9 cellular contexts compared by ENCODE assay signal in the genomic region with DNA sequence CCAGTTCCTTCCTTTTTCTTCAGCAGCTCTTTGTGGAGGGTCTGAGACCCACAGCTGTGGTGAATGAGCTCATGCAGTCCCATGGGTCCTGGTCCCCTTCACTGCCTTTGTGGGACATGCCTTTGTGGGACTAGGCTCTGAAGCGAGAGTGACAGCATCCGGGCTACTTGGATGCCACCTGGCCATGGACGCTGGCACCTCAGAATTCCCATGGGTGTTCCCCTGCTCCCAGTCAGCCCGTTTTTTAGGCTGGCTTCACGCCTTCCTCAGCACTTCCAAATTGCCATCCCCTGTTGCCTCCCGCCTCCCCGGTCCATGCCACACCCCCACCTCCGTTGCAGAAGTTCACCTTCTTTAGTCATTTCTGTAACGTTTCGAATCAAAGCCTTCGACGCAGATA. TPM values are rescaled to one million over a fixed set of nuclear protein-coding genes. Genes with fewer than 3 reads are reported as not detected.
A peak's percentile ranks its signal among the peaks of the same experiment; 100 is the strongest.
DNase-seq lines count a peak whose midpoint lies in the region; ATAC-seq, FAIRE-seq and TF ChIP-seq lines count a peak whose summit lies in the region.
"Had no signal": no experiment of that assay in that cellular context is flagged by ENCODE, and none has a peak within 500 bp of the region (broad histone marks: within the 10 kb centered on the region; RNA-seq: fewer than 3 reads in every experiment).

No MANE protein-coding gene starts in this region.

- no peaks in the 10 kb centered on the region for H3K9me3 ChIP-seq in GM12878 (replicated peaks; ENCODE audit: control insufficient read depth, insufficient read depth, low read length)

- 6% methylated on average over 12 of the region's 12 CpGs for WGBS in GM12878 (ENCODE audit: insufficient coverage, insufficient replicate concordance, low lambda C conversion rate, missing lambda C conversion rate)

- POLR2A ChIA-PET in GM12878 (lab: Charles Lee), result no interaction called here

- no peak for TF ChIP-seq POLR2A in GM12878 (IDR thresholded peaks at IDR 0.05; ENCODE audit: low read depth, low read length)

- peak overlapping the region; percentile 80 for H3K4me2 ChIP-seq in GM12878 (ENCODE audit: control insufficient read depth, insufficient read depth)

- H3K4me3 Mint-ChIP-seq in activated CD8-positive, alpha-beta memory T cell treated with anti-CD3 and anti-CD28 coated beads, Interleukin-2, amount 10 ng/mL, durations not matched to agents 7 days and 5 days, result peak overlapping the region; percentile 70
- H3K4me3 Mint-ChIP-seq in stimulated activated effector memory CD8-positive, alpha-beta T cell treated with anti-CD3 and anti-CD28 coated beads, Interleukin-12 subunit alpha, Interleukin-12 subunit beta, amount 100 ng/mL, for 72 hours, result peak overlapping the region; percentile 78
- H3K4me3 Mint-ChIP-seq: brain had no signal

- BruUV-seq in GM12878 (replicated peaks; lab: Mats Ljungman, UMichigan), result no TSS peak

- peak overlapping the region; percentile 19; the same call in 1 of the 2 replicates for H3K9ac ChIP-seq in GM12878 (ENCODE audit: control insufficient read depth, insufficient read depth, low read length)

- no peaks in the 10 kb centered on the region for H3K9me3 Mint-ChIP-seq in activated CD8-positive, alpha-beta memory T cell treated with anti-CD3 and anti-CD28 coated beads, Interleukin-2, amount 10 ng/mL, durations not matched to agents 7 days and 5 days (ENCODE audit: low read depth)
- H3K9me3 Mint-ChIP-seq in stimulated activated effector memory CD8-positive, alpha-beta T cell treated with anti-CD3 and anti-CD28 coated beads, Interleukin-12 subunit alpha, Interleukin-12 subunit beta, amount 100 ng/mL, for 72 hours, result no peaks in the 10 kb centered on the region
- H3K9me3 Mint-ChIP-seq: brain had no signal

- peaks cover 5% of the 10 kb centered on the region for H3K36me3 Mint-ChIP-seq in activated CD8-positive, alpha-beta memory T cell treated with anti-CD3 and anti-CD28 coated beads, Interleukin-2, amount 10 ng/mL, durations not matched to agents 7 days and 5 days
- H3K36me3 Mint-ChIP-seq in stimulated activated effector memory CD8-positive, alpha-beta T cell treated with anti-CD3 and anti-CD28 coated beads, Interleukin-12 subunit alpha, Interleukin-12 subunit beta, amount 100 ng/mL, for 72 hours, result peaks cover 12% of the 10 kb centered on the region

- no peak for FAIRE-seq in GM12878 (lab: Jason Lieb, UNC)

- in situ Hi-C loops in GM12878 (cut with MboI), result no loop called here
- in situ Hi-C loops in GM13977 (cut with MboI; ENCODE audit: low pct_unique_long_range_greater_than_20kb, low sequenced_read_pairs, unreplicated experiment), result no loop called here

- no peaks in the 10 kb centered on the region for H3K27me3 Mint-ChIP-seq in activated CD8-positive, alpha-beta memory T cell treated with anti-CD3 and anti-CD28 coated beads, Interleukin-2, amount 10 ng/mL, durations not matched to agents 7 days and 5 days

- TF ChIP-seq RAD21 in GM12878 (IDR thresholded peaks at IDR 0.05; ENCODE audit: insufficient read depth, low read depth, low read length), result no peak

- peak overlapping the region; percentile 70 for H2AFZ ChIP-seq in GM12878 (ENCODE audit: control insufficient read depth, low read depth, low read length)

- peak; percentile 9 for ATAC-seq in activated CD8-positive, alpha-beta memory T cell treated with anti-CD3 and anti-CD28 coated beads, Interleukin-2, amount 10 ng/mL, durations not matched to agents 7 days and 5 days
- ATAC-seq in HG03064 (IDR thresholded peaks at IDR 0.05; ENCODE audit: low read depth, unreplicated experiment), result peak; percentile 36
- ATAC-seq in GM12878, result no peak
- ATAC-seq in stimulated activated effector memory CD8-positive, alpha-beta T cell treated with anti-CD3 and anti-CD28 coated beads, Interleukin-12 subunit alpha, Interleukin-12 subunit beta, amount 100 ng/mL, for 72 hours, result peak; percentile 56

- intact Hi-C loops in GM12878 (cut with micrococcal nuclease; ENCODE audit: unreplicated experiment), result no loop called here

- peak overlapping the region; percentile 71 for H3K27ac ChIP-seq in GM12878 (ENCODE audit: control insufficient read depth, insufficient read depth)

- H3K4me1 ChIP-seq in GM12878 (ENCODE audit: control insufficient read depth, insufficient read depth, low read length), result peaks cover 16% of the 10 kb centered on the region

- peaks cover 36% of the 10 kb centered on the region for H3K4me1 Mint-ChIP-seq in activated CD8-positive, alpha-beta memory T cell treated with anti-CD3 and anti-CD28 coated beads, Interleukin-2, amount 10 ng/mL, durations not matched to agents 7 days and 5 days
- peaks cover 28% of the 10 kb centered on the region for H3K4me1 Mint-ChIP-seq in stimulated activated effector memory CD8-positive, alpha-beta T cell treated with anti-CD3 and anti-CD28 coated beads, Interleukin-12 subunit alpha, Interleukin-12 subunit beta, amount 100 ng/mL, for 72 hours

- H3K79me2 ChIP-seq in GM12878 (ENCODE audit: control insufficient read depth, insufficient read depth, low read length), result no peaks in the 10 kb centered on the region

- no peak for TF ChIP-seq EP300 in GM12878 (IDR thresholded peaks at IDR 0.05; ENCODE audit: borderline replicate concordance in 1 of 2, control insufficient read depth in 1 of 2, low read depth in 2 of 2, low read length in 2 of 2)

- TF ChIP-seq CTCF in GM12878 (IDR thresholded peaks at IDR 0.05 in 2 of 3, conservative IDR thresholded peaks at IDR 0.05 in 1 of 3; ENCODE audit: control insufficient read depth in 2 of 3, extremely low read depth in 1 of 3, insufficient read depth in 1 of 3, low read depth in 3 of 3, low read length in 3 of 3) (no peak), GM13977 (IDR thresholded peaks at IDR 0.05; ENCODE audit: extremely low read depth, insufficient read depth, missing control alignments) (no peak)

- SMC1A ChIA-PET in GM12878 (lab: Charles Lee; ENCODE audit: uncharacterized antibody, unreplicated experiment), result no interaction called here

- H3K4me3 ChIP-seq in GM12878, result peak overlapping the region; percentile 31; the same call in 1 of the 2 replicates

- H3K27ac Mint-ChIP-seq in activated CD8-positive, alpha-beta memory T cell treated with anti-CD3 and anti-CD28 coated beads, Interleukin-2, amount 10 ng/mL, durations not matched to agents 7 days and 5 days, result peak overlapping the region; percentile 93
- H3K27ac Mint-ChIP-seq in stimulated activated effector memory CD8-positive, alpha-beta T cell treated with anti-CD3 and anti-CD28 coated beads, Interleukin-12 subunit alpha, Interleukin-12 subunit beta, amount 100 ng/mL, for 72 hours, result peak overlapping the region; percentile 94

- H3K27me3 ChIP-seq in GM12878 (replicated peaks in 1 of 2; ENCODE audit: control insufficient read depth in 2 of 2, insufficient read depth in 2 of 2, low read length in 1 of 2), result no peaks in the 10 kb centered on the region

- H4K20me1 ChIP-seq in GM12878 (ENCODE audit: control insufficient read depth, insufficient read depth), result no peaks in the 10 kb centered on the region

- CTCF ChIA-PET in activated CD8-positive, alpha-beta memory T cell treated with anti-CD3 and anti-CD28 coated beads, Interleukin-2, amount 10 ng/mL, durations not matched to agents 7 days and 5 days (lab: Charles Lee), result interaction anchor here (0.9 to 1.3 kb wide), 2 partner anchors 26 to 157 kb away, joined by 3 read pairs; no protein-coding TSS in a partner anchor
- CTCF ChIA-PET in GM12878 (lab: Yijun Ruan, JAX), result no interaction called here

- RAD21 ChIA-PET in GM12878 (lab: Charles Lee; ENCODE audit: unreplicated experiment), result interaction anchor here (0.9 kb wide), 1 partner anchor 86 kb away, joined by 4 read pairs; a partner anchor contains a TSS

- no peak for DNase-seq in activated CD8-positive, alpha-beta memory T cell treated with anti-CD3 and anti-CD28 coated beads, Interleukin-2, amount 10 ng/mL, durations not matched to agents 7 days and 5 days
- no peak for DNase-seq in activated CD8-positive, alpha-beta memory T cell treated with anti-CD3 and anti-CD28 coated beads, Interleukin-2, amount 50 U/mL, for 48 hours
- DNase-seq in GM12878 (ENCODE audit: low read depth, low spot score) (no peak), C1 segment of cervical spinal cord (lab: John Stamatoyannopoulos, UW) (no peak), GM13977 (ENCODE audit: low spot score) (no peak), H4 (ENCODE audit: low spot score) (no peak)
- DNase-seq in stimulated activated effector memory CD8-positive, alpha-beta T cell treated with anti-CD3 and anti-CD28 coated beads, Interleukin-12 subunit alpha, Interleukin-12 subunit beta, amount 100 ng/mL, for 72 hours (ENCODE audit: low spot score in 2 of 2), result no peak

- H3K36me3 ChIP-seq in GM12878 (ENCODE audit: control insufficient read depth in 2 of 2, insufficient read depth in 2 of 2, low read length in 1 of 2), result no peaks in the 10 kb centered on the region

TF ChIP-seq in GM12878, 131 proteins besides CTCF, POLR2A, EP300 and RAD21 (continues in another document):
- TF ChIP-seq STAT3 (IDR thresholded peaks at IDR 0.05; ENCODE audit: low read depth, low read length) (no peak), EED (IDR thresholded peaks at IDR 0.05; ENCODE audit: low read depth) (peak; percentile 19; the same call in 1 of the 2 replicates), SUPT20H (IDR thresholded peaks at IDR 0.05; ENCODE audit: borderline replicate concordance, control insufficient read depth, low read depth, low read length) (no peak)

RNA-seq across cellular contexts. Expression of a gene that starts 45.1 kb away (rescaled TPM):
- total RNA-seq in activated CD8-positive, alpha-beta memory T cell treated with anti-CD3 and anti-CD28 coated beads, Interleukin-2, amount 10 ng/mL, durations not matched to agents 7 days and 5 days, result under 1 TPM; 0.14 to 0.29 TPM
- total RNA-seq in GM12878 (2013; cell fraction: nucleolus; rRNA removed), result 0.91 and 1.3 TPM in 2 replicates
- 0.11 TPM in 1 of 2 replicates, not detected in the other for total RNA-seq in GM12878 (2014; rRNA removed)
- total RNA-seq in GM12878 (2014; rRNA removed; fragmentation: Illumina TruSeq; extraction: Trizol), result 0.09 TPM in 1 of 2 replicates, not detected in the other
- total RNA-seq in GM12878 (2021), result 0.31 TPM in 1 of 2 replicates, not detected in the other
- polyA plus RNA-seq in GM12878 (2011; ENCODE audit: low read depth), result 0.70 TPM
- polyA plus RNA-seq in GM12878 (2011; rRNA removed), result 0.48 and 0.95 TPM in 2 replicates
- polyA plus RNA-seq in GM12878 (2011; cell fraction: cytosol; rRNA removed), result 0.04 and 0.05 TPM in 2 replicates
- 0.09 and 0.24 TPM in 2 replicates for polyA plus RNA-seq in GM12878 (2011; cell fraction: nucleus; rRNA removed)
- 0.22 and 0.51 TPM in 2 replicates for polyA plus RNA-seq in GM12878 (2012)
- 0.38 and 0.48 TPM in 2 replicates for polyA plus RNA-seq in GM12878 (2014; fragmentation: Illumina TruSeq; extraction: Trizol)
- 1 to 10 TPM; 1.3 TPM for polyA plus RNA-seq in GM12878 (2014; fragmentation: Nextera tagmentation; extraction: Ambion mirVana)
- 0.06 and 0.18 TPM in 2 replicates for polyA plus RNA-seq in GM12878 (2014; rRNA removed)
- polyA plus RNA-seq in GM12878 (2016; fragmentation: Nextera tagmentation; extraction: Ambion mirVana), result under 1 TPM in 1 of 2 experiments, not detected in 1; 0.26 TPM
- 0.46 and 0.59 TPM in 2 replicates for polyA minus RNA-seq in GM12878 (2011; rRNA and poly(A)+ RNA removed)
- 0.42 TPM in 1 of 2 replicates, not detected in the other for polyA minus RNA-seq in GM12878 (2011; cell fraction: cytosol; rRNA and poly(A)+ RNA removed)
- 0.36 and 0.67 TPM in 2 replicates for polyA minus RNA-seq in GM12878 (2011; cell fraction: nucleus; rRNA and poly(A)+ RNA removed)
- 0.04 and 0.08 TPM in 2 replicates for total RNA-seq in H4 (2014; rRNA removed; shearing (Covaris generic))
